In the genomic region with DNA sequence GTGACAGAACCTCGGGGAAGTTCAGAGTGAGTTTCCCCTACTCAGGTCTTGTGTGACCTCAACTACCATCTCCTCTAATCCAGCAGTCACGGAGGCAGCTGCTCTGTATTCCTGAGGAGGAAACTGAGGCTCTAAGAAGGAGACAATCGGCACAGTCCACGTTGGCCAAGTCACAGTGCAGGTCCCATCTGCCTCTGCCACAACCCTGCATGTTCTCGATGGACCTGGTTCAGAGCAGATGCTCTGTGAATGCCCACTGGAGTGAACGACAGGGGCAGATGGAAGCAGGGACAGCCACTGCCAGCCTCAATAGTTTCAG, we compare ENCODE assay signal across 1 cellular context.
TF ChIP-seq lines count a peak whose summit lies in the region.

No MANE protein-coding gene starts in this region.

TF ChIP-seq in HepG2, 621 proteins besides CTCF, POLR2A, EP300 and RAD21 (continued from another document and continues in another):
- TF ChIP-seq ZFAT (CRISPR knock-in tag; conservative IDR thresholded peaks at IDR 0.05) (no peak), KAT7 (CRISPR knock-in tag; IDR thresholded peaks at IDR 0.05; ENCODE audit: borderline replicate concordance) (no peak), ZFP36L2 (CRISPR knock-in tag; IDR thresholded peaks at IDR 0.05) (no peak), AGO2 (optimal IDR thresholded peaks at IDR 0.05; ENCODE audit: low read depth, low read length) (peak; percentile 15), FOXK1 (CRISPR knock-in tag; IDR thresholded peaks at IDR 0.05; ENCODE audit: borderline replicate concordance, low read depth) (no peak), CHCHD3 (CRISPR knock-in tag; IDR thresholded peaks at IDR 0.05) (no peak), KDM4B (CRISPR knock-in tag; IDR thresholded peaks at IDR 0.05) (no peak), ZNF614 (CRISPR knock-in tag; IDR thresholded peaks at IDR 0.05; ENCODE audit: borderline replicate concordance) (no peak), GABPB1 (CRISPR knock-in tag; IDR thresholded peaks at IDR 0.05) (no peak), NR2C2 (CRISPR knock-in tag; IDR thresholded peaks at IDR 0.05; ENCODE audit: borderline replicate concordance) (no peak), ZNF10 (CRISPR knock-in tag; IDR thresholded peaks at IDR 0.05; ENCODE audit: borderline replicate concordance, low read depth) (no peak), FIP1L1 (IDR thresholded peaks at IDR 0.05; ENCODE audit: borderline replicate concordance, insufficient read depth, low read depth, low read length) (no peak), SP2 (CRISPR knock-in tag; IDR thresholded peaks at IDR 0.05) (no peak), ZNF879 (CRISPR knock-in tag; IDR thresholded peaks at IDR 0.05) (no peak), ZNF546 (CRISPR knock-in tag; conservative IDR thresholded peaks at IDR 0.05) (no peak), ZBTB8A (CRISPR knock-in tag; IDR thresholded peaks at IDR 0.05; ENCODE audit: borderline replicate concordance, low read depth) (no peak), HDAC6 (IDR thresholded peaks at IDR 0.05; ENCODE audit: low read depth, low read length) (no peak), BORCS8-MEF2B (CRISPR knock-in tag; IDR thresholded peaks at IDR 0.05) (0 out of 2 replicates have a peak, but pooled peaks have one; percentile 8), ZNF773 (CRISPR knock-in tag; IDR thresholded peaks at IDR 0.05; ENCODE audit: borderline replicate concordance) (no peak), GATAD2A (CRISPR knock-in tag; IDR thresholded peaks at IDR 0.05) (no peak), ELF1 (CRISPR knock-in tag; IDR thresholded peaks at IDR 0.05) (no peak), PHF20 (CRISPR knock-in tag; IDR thresholded peaks at IDR 0.05) (0 out of 2 replicates have a peak, but pooled peaks have one; percentile 3), MAZ (IDR thresholded peaks at IDR 0.05; ENCODE audit: borderline replicate concordance, low read depth, low read length) (no peak), MAZ (CRISPR knock-in tag; IDR thresholded peaks at IDR 0.05; ENCODE audit: low read depth) (0 out of 2 replicates have a peak, but pooled peaks have one; percentile 4), ATM (IDR thresholded peaks at IDR 0.05; ENCODE audit: borderline replicate concordance) (no peak), ZNF549 (CRISPR knock-in tag; IDR thresholded peaks at IDR 0.05) (no peak), NKX3-1 (CRISPR knock-in tag; IDR thresholded peaks at IDR 0.05) (no peak), HOXA9 (CRISPR knock-in tag; IDR thresholded peaks at IDR 0.05; ENCODE audit: borderline replicate concordance) (0 out of 2 replicates have a peak, but pooled peaks have one; percentile 46), ZNF232 (CRISPR knock-in tag; IDR thresholded peaks at IDR 0.05; ENCODE audit: borderline replicate concordance) (no peak)
- TF ChIP-seq, protein P1, sequence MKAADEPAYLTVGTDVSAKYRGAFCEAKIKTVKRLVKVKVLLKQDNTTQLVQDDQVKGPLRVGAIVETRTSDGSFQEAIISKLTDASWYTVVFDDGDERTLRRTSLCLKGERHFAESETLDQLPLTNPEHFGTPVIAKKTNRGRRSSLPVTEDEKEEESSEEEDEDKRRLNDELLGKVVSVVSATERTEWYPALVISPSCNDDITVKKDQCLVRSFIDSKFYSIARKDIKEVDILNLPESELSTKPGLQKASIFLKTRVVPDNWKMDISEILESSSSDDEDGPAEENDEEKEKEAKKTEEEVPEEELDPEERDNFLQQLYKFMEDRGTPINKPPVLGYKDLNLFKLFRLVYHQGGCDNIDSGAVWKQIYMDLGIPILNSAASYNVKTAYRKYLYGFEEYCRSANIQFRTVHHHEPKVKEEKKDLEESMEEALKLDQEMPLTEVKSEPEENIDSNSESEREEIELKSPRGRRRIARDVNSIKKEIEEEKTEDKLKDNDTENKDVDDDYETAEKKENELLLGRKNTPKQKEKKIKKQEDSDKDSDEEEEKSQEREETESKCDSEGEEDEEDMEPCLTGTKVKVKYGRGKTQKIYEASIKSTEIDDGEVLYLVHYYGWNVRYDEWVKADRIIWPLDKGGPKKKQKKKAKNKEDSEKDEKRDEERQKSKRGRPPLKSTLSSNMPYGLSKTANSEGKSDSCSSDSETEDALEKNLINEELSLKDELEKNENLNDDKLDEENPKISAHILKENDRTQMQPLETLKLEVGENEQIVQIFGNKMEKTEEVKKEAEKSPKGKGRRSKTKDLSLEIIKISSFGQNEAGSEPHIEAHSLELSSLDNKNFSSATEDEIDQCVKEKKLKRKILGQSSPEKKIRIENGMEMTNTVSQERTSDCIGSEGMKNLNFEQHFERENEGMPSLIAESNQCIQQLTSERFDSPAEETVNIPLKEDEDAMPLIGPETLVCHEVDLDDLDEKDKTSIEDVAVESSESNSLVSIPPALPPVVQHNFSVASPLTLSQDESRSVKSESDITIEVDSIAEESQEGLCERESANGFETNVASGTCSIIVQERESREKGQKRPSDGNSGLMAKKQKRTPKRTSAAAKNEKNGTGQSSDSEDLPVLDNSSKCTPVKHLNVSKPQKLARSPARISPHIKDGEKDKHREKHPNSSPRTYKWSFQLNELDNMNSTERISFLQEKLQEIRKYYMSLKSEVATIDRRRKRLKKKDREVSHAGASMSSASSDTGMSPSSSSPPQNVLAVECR (CRISPR knock-in tag; IDR thresholded peaks at IDR 0.05; ENCODE audit: borderline replicate concordance), result peak; percentile 40; the same call in 1 of the 2 replicates
- TF ChIP-seq, protein P2, sequence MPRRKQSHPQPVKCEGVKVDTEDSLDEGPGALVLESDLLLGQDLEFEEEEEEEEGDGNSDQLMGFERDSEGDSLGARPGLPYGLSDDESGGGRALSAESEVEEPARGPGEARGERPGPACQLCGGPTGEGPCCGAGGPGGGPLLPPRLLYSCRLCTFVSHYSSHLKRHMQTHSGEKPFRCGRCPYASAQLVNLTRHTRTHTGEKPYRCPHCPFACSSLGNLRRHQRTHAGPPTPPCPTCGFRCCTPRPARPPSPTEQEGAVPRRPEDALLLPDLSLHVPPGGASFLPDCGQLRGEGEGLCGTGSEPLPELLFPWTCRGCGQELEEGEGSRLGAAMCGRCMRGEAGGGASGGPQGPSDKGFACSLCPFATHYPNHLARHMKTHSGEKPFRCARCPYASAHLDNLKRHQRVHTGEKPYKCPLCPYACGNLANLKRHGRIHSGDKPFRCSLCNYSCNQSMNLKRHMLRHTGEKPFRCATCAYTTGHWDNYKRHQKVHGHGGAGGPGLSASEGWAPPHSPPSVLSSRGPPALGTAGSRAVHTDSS (CRISPR knock-in tag; conservative IDR thresholded peaks at IDR 0.05), result no peak
- TF ChIP-seq, protein P3, sequence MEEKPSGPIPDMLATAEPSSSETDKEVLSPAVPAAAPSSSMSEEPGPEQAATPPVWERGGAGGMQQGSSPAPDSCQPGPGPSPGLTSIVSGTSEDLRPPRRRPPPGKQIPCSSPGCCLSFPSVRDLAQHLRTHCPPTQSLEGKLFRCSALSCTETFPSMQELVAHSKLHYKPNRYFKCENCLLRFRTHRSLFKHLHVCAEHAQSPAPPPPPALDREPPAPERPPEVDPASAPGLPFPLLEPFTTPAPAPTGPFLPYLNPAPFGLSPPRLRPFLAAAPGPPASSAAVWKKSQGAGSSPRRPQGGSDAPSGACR (CRISPR knock-in tag; IDR thresholded peaks at IDR 0.05), result no peak
- TF ChIP-seq, protein P4, sequence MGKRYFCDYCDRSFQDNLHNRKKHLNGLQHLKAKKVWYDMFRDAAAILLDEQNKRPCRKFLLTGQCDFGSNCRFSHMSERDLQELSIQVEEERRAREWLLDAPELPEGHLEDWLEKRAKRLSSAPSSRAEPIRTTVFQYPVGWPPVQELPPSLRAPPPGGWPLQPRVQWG (CRISPR knock-in tag; IDR thresholded peaks at IDR 0.05; ENCODE audit: borderline replicate concordance, low read depth), result no peak
- TF ChIP-seq, protein P5, sequence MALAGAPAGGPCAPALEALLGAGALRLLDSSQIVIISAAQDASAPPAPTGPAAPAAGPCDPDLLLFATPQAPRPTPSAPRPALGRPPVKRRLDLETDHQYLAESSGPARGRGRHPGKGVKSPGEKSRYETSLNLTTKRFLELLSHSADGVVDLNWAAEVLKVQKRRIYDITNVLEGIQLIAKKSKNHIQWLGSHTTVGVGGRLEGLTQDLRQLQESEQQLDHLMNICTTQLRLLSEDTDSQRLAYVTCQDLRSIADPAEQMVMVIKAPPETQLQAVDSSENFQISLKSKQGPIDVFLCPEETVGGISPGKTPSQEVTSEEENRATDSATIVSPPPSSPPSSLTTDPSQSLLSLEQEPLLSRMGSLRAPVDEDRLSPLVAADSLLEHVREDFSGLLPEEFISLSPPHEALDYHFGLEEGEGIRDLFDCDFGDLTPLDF (CRISPR knock-in tag; IDR thresholded peaks at IDR 0.05), result no peak
- TF ChIP-seq, protein P6, sequence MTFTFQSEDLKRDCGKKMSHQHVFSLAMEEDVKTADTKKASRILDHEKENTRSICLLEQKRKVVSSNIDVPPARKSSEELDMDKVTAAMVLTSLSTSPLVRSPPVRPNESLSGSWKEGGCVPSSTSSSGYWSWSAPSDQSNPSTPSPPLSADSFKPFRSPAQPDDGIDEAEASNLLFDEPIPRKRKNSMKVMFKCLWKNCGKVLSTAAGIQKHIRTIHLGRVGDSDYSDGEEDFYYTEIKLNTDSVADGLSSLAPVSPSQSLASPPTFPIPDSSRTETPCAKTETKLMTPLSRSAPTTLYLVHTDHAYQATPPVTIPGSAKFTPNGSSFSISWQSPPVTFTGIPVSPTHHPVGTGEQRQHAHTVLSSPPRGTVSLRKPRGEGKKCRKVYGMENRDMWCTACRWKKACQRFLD (CRISPR knock-in tag; IDR thresholded peaks at IDR 0.05; ENCODE audit: borderline replicate concordance), result no peak
- TF ChIP-seq, protein P7, sequence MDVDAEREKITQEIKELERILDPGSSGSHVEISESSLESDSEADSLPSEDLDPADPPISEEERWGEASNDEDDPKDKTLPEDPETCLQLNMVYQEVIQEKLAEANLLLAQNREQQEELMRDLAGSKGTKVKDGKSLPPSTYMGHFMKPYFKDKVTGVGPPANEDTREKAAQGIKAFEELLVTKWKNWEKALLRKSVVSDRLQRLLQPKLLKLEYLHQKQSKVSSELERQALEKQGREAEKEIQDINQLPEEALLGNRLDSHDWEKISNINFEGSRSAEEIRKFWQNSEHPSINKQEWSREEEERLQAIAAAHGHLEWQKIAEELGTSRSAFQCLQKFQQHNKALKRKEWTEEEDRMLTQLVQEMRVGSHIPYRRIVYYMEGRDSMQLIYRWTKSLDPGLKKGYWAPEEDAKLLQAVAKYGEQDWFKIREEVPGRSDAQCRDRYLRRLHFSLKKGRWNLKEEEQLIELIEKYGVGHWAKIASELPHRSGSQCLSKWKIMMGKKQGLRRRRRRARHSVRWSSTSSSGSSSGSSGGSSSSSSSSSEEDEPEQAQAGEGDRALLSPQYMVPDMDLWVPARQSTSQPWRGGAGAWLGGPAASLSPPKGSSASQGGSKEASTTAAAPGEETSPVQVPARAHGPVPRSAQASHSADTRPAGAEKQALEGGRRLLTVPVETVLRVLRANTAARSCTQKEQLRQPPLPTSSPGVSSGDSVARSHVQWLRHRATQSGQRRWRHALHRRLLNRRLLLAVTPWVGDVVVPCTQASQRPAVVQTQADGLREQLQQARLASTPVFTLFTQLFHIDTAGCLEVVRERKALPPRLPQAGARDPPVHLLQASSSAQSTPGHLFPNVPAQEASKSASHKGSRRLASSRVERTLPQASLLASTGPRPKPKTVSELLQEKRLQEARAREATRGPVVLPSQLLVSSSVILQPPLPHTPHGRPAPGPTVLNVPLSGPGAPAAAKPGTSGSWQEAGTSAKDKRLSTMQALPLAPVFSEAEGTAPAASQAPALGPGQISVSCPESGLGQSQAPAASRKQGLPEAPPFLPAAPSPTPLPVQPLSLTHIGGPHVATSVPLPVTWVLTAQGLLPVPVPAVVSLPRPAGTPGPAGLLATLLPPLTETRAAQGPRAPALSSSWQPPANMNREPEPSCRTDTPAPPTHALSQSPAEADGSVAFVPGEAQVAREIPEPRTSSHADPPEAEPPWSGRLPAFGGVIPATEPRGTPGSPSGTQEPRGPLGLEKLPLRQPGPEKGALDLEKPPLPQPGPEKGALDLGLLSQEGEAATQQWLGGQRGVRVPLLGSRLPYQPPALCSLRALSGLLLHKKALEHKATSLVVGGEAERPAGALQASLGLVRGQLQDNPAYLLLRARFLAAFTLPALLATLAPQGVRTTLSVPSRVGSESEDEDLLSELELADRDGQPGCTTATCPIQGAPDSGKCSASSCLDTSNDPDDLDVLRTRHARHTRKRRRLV (CRISPR knock-in tag; IDR thresholded peaks at IDR 0.05), result no peak
- TF ChIP-seq, protein P8, sequence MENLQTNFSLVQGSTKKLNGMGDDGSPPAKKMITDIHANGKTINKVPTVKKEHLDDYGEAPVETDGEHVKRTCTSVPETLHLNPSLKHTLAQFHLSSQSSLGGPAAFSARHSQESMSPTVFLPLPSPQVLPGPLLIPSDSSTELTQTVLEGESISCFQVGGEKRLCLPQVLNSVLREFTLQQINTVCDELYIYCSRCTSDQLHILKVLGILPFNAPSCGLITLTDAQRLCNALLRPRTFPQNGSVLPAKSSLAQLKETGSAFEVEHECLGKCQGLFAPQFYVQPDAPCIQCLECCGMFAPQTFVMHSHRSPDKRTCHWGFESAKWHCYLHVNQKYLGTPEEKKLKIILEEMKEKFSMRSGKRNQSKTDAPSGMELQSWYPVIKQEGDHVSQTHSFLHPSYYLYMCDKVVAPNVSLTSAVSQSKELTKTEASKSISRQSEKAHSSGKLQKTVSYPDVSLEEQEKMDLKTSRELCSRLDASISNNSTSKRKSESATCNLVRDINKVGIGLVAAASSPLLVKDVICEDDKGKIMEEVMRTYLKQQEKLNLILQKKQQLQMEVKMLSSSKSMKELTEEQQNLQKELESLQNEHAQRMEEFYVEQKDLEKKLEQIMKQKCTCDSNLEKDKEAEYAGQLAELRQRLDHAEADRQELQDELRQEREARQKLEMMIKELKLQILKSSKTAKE (CRISPR knock-in tag; IDR thresholded peaks at IDR 0.05; ENCODE audit: borderline replicate concordance), result no peak
- TF ChIP-seq, protein P9, sequence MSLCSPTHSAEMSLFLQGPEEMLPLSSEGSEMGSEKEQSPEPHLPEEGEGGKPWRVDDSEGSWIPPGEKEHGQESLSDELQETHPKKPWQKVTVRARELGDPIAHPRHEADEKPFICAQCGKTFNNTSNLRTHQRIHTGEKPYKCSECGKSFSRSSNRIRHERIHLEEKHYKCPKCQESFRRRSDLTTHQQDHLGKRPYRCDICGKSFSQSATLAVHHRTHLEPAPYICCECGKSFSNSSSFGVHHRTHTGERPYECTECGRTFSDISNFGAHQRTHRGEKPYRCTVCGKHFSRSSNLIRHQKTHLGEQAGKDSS (CRISPR knock-in tag; IDR thresholded peaks at IDR 0.05; ENCODE audit: borderline replicate concordance, low read depth), result no peak
- TF ChIP-seq, protein P10, sequence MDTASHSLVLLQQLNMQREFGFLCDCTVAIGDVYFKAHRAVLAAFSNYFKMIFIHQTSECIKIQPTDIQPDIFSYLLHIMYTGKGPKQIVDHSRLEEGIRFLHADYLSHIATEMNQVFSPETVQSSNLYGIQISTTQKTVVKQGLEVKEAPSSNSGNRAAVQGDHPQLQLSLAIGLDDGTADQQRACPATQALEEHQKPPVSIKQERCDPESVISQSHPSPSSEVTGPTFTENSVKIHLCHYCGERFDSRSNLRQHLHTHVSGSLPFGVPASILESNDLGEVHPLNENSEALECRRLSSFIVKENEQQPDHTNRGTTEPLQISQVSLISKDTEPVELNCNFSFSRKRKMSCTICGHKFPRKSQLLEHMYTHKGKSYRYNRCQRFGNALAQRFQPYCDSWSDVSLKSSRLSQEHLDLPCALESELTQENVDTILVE (CRISPR knock-in tag; IDR thresholded peaks at IDR 0.05), result no peak
- TF ChIP-seq, protein P11, sequence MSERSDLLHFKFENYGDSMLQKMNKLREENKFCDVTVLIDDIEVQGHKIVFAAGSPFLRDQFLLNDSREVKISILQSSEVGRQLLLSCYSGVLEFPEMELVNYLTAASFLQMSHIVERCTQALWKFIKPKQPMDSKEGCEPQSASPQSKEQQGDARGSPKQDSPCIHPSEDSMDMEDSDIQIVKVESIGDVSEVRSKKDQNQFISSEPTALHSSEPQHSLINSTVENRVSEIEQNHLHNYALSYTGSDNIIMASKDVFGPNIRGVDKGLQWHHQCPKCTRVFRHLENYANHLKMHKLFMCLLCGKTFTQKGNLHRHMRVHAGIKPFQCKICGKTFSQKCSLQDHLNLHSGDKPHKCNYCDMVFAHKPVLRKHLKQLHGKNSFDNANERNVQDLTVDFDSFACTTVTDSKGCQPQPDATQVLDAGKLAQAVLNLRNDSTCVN (CRISPR knock-in tag; IDR thresholded peaks at IDR 0.05; ENCODE audit: borderline replicate concordance), result 0 out of 2 replicates have a peak, but pooled peaks have one; percentile 3
